10 cellular contexts compared by ENCODE assay signal in the genomic region with DNA sequence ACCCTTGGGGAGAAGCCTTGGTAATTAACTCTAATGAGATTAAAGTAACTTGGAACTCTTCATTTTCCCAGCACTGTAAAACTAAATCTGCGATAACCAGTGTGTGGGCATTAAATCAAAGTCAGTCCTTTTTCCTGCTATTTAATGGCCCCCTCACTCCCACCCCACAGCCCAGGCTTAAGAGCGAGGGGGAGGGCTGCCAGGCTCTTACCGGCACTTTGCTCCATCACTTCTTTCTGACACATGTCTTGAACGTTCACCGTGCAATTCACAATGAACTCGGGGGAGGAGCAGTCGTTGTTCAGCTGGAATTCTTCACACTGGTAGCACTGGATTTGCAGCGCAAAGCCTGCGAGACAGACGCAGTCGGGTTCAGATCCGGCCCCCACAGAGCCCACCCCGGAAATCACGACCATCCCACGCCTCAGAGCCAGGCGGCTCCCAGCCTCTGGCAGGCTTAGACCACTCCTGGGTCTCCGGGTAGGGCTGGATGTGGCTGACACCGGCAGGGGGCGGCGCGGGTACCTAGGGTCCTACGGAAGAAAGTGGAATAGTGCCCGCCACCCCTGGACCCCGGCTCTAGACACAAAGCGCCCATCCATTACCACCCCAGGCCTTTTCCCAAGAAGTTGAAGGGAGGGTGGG. TPM values are rescaled to one million over a fixed set of nuclear protein-coding genes. Genes with fewer than 3 reads are reported as not detected.
DNase-seq lines count a peak whose midpoint lies in the region; ATAC-seq, FAIRE-seq and TF ChIP-seq lines count a peak whose summit lies in the region.
"Had no signal": no experiment of that assay in that cellular context is flagged by ENCODE, and none has a peak within 500 bp of the region (broad histone marks: within the 10 kb centered on the region; RNA-seq: fewer than 3 reads in every experiment).

No MANE protein-coding gene starts in this region.

- H3K4me3 ChIP-seq in A549 = peak overlapping the region; percentile 60
- H3K4me3 ChIP-seq in MM.1S (ENCODE audit: low read length) = no peak overlapping the region

- TF ChIP-seq EP300 in A549 (IDR thresholded peaks at IDR 0.05) = no peak

- H3K9ac ChIP-seq in MM.1S (ENCODE audit: low read length) = no peak overlapping the region

- no peak overlapping the region for H2AFZ ChIP-seq in MM.1S (ENCODE audit: low read length)

- DNase-seq in A549 (ENCODE audit: low read depth in 1 of 2, low spot score in 1 of 2) = peak; percentile 16 to 21
- peak; percentile 39 for DNase-seq in HEK293T (ENCODE audit: extremely low spot score)
- peak; percentile 67 for DNase-seq in WTC11 (ENCODE audit: low spot score)
- peak; percentile 69 for DNase-seq in iPS-NIHi7 (ENCODE audit: extremely low spot score)
- no peak for DNase-seq in activated naive CD4-positive, alpha-beta T cell treated with Interleukin-2 at 50 U/mL for 16 hours
- DNase-seq in GM12891 (ENCODE audit: insufficient read length, low spot score) = no peak
- DNase-seq in MM.1S = no peak
- no peak for DNase-seq in immature natural killer cell
- DNase-seq: CD4-positive, CD25-positive, alpha-beta regulatory T cell had no signal

- H3K27me3 ChIP-seq in MM.1S (replicated peaks; ENCODE audit: insufficient read depth, low read length) = no peaks in the 10 kb centered on the region

- H3K4me3 Mint-ChIP-seq in WTC11 (peak overlapping the region; percentile 82), immature natural killer cell (no peak overlapping the region)
- H3K4me3 Mint-ChIP-seq: CD4-positive, CD25-positive, alpha-beta regulatory T cell had no signal

- H3K9me2 ChIP-seq in MM.1S (replicated peaks; ENCODE audit: insufficient read depth, low read length) = no peaks in the 10 kb centered on the region

- H4K20me1 ChIP-seq in MM.1S (ENCODE audit: insufficient read depth, low read length) = no peaks in the 10 kb centered on the region

- peak in 1 of 2 experiments; percentile 46; a peak in 3 of 6 replicates for ATAC-seq in A549
- ATAC-seq in WTC11 = peak; percentile 35

- no peaks in the 10 kb centered on the region for H3F3A ChIP-seq in MM.1S (ENCODE audit: insufficient read depth, low read length)

- H3K4me1 ChIP-seq in A549 (peaks cover 13% of the 10 kb centered on the region), MM.1S (ENCODE audit: low read length) (no peaks in the 10 kb centered on the region)

- no peak for FAIRE-seq in A549 (lab: Jason Lieb, UNC)
- no peak for FAIRE-seq in GM12891 (lab: Jason Lieb, UNC)

- no peak for TF ChIP-seq POLR2A in A549 (IDR thresholded peaks at IDR 0.05; ENCODE audit: low read length)
- TF ChIP-seq POLR2A in GM12891 (IDR thresholded peaks at IDR 0.05; ENCODE audit: low read depth, low read length) = no peak

- CTCF ChIA-PET in A549 (lab: Yijun Ruan, JAX) (interaction anchor here (0.8 to 2.4 kb wide), 8 partner anchors 8 to 1176 kb away, joined by 3 to 8 read pairs (median 5); no protein-coding TSS in a partner anchor), HEK293T (lab: Yijun Ruan, JAX) (interaction anchor here (0.5 to 1.2 kb wide), 4 partner anchors 9 to 1132 kb away, joined by 3 read pairs; no protein-coding TSS in a partner anchor), WTC11 (lab: Charles Lee) (interaction anchor here (0.6 to 3.1 kb wide), 13 partner anchors 9 to 503 kb away, joined by 3 to 22 read pairs (median 4); no protein-coding TSS in a partner anchor)

- H3K36me3 Mint-ChIP-seq in WTC11 (no peaks in the 10 kb centered on the region), immature natural killer cell (peaks cover 0 to 4% (median 0%) of the 10 kb centered on the region in 3 donors)
- H3K36me3 Mint-ChIP-seq: CD4-positive, CD25-positive, alpha-beta regulatory T cell had no signal

- peak; percentile 20; the same call in 2 of the 3 replicates for TF ChIP-seq CTCF in A549 (IDR thresholded peaks at IDR 0.05)
- peak; percentile 21; the same call in 1 of the 2 replicates for TF ChIP-seq CTCF in WTC11 (IDR thresholded peaks at IDR 0.05)
- no peak for TF ChIP-seq CTCF in MM.1S (IDR thresholded peaks at IDR 0.05; ENCODE audit: low read length)

- H3K27ac ChIP-seq in A549 (peak overlapping the region in 1 of 2 experiments; percentile 86; a peak in 2 of 6 replicates), MM.1S (ENCODE audit: low read length) (no peak overlapping the region)
- H3K27ac ChIP-seq: thoracic aorta had no signal

- WGBS in A549 (ENCODE audit: missing lambda C conversion rate) = 42% methylated on average over 12 of the region's 25 CpGs

- no peaks in the 10 kb centered on the region for H3K9me3 ChIP-seq in A549
- no peaks in the 10 kb centered on the region for H3K9me3 ChIP-seq in MM.1S (replicated peaks; ENCODE audit: insufficient read depth, low read length)
- H3K9me3 ChIP-seq: thoracic aorta had no signal

- H3K4me2 ChIP-seq in A549 (peak overlapping the region; percentile 99), MM.1S (ENCODE audit: low read depth, low read length) (no peak overlapping the region)

- H3K36me3 ChIP-seq in MM.1S (replicated peaks; ENCODE audit: insufficient read depth, low read length) = no peaks in the 10 kb centered on the region
- H3K36me3 ChIP-seq: thoracic aorta had no signal

- no peaks in the 10 kb centered on the region for H3K79me2 ChIP-seq in MM.1S (ENCODE audit: low read length)

- H3K4me1 Mint-ChIP-seq in WTC11 (peaks cover 24% of the 10 kb centered on the region), immature natural killer cell (no peaks in the 10 kb centered on the region)

- H3K27me3 Mint-ChIP-seq in WTC11 (ENCODE audit: low read depth) (peaks cover 75% of the 10 kb centered on the region), immature natural killer cell (ENCODE audit: low read depth in 3 of 3) (peaks cover 9 to 12% (median 10%) of the 10 kb centered on the region in 3 donors)

- H3K27ac Mint-ChIP-seq in WTC11 (no peak overlapping the region), immature natural killer cell (no peak overlapping the region)
- H3K27ac Mint-ChIP-seq: CD4-positive, CD25-positive, alpha-beta regulatory T cell had no signal

- POLR2A ChIA-PET in A549 (lab: Yijun Ruan, JAX) = no interaction called here
- POLR2A ChIA-PET in HEK293T (lab: Yijun Ruan, JAX) = no interaction called here
- POLR2A ChIA-PET in WTC11 (lab: Charles Lee) = no interaction called here

- peak; percentile 6 to 33; a peak in 1 of 5 replicates for TF ChIP-seq RAD21 in A549 (conservative IDR thresholded peaks at IDR 0.05 in 1 of 2, IDR thresholded peaks at IDR 0.05 in 1 of 2)

- no peaks in the 10 kb centered on the region for H3K9me3 Mint-ChIP-seq in WTC11
- H3K9me3 Mint-ChIP-seq in immature natural killer cell = peaks cover 0 to 33% (median 6%) of the 10 kb centered on the region in 6 donors

TF ChIP-seq in A549, 52 proteins besides CTCF, POLR2A, EP300 and RAD21:
- TF ChIP-seq GATA3 (IDR thresholded peaks at IDR 0.05; ENCODE audit: borderline replicate concordance) (no peak), SMC3 (IDR thresholded peaks at IDR 0.05) (peak; percentile 35; the same call in 2 of the 3 replicates)

TF ChIP-seq in HEK293T, 16 proteins besides CTCF, POLR2A, EP300 and RAD21 (continues in another document):
- TF ChIP-seq LEF1 (IDR thresholded peaks at IDR 0.05; ENCODE audit: borderline replicate concordance) (no peak), FOXA1 (IDR thresholded peaks at IDR 0.05) (no peak), SUZ12 (IDR thresholded peaks at IDR 0.05) (no peak), HDGF (IDR thresholded peaks at IDR 0.05; ENCODE audit: borderline replicate concordance) (no peak), FOXM1 (IDR thresholded peaks at IDR 0.05; ENCODE audit: borderline replicate concordance) (no peak), L3MBTL2 (conservative IDR thresholded peaks at IDR 0.05) (no peak), CTBP1 (IDR thresholded peaks at IDR 0.05; ENCODE audit: borderline replicate concordance) (no peak), TARDBP (IDR thresholded peaks at IDR 0.05) (no peak), ELF4 (IDR thresholded peaks at IDR 0.05) (no peak), NFRKB (IDR thresholded peaks at IDR 0.05) (no peak), ZNF384 (IDR thresholded peaks at IDR 0.05) (no peak), SP1 (IDR thresholded peaks at IDR 0.05) (no peak)

TF ChIP-seq in WTC11, 78 proteins besides CTCF, POLR2A, EP300 and RAD21:
- TF ChIP-seq RELA (CRISPR knock-in tag; IDR thresholded peaks at IDR 0.05; ENCODE audit: borderline replicate concordance) = no peak
- no peak for TF ChIP-seq NR2C2 (CRISPR knock-in tag; IDR thresholded peaks at IDR 0.05)
- TF ChIP-seq ETV6 (CRISPR knock-in tag; IDR thresholded peaks at IDR 0.05) = no peak

TF ChIP-seq in GM12891, 5 proteins besides CTCF, POLR2A, EP300 and RAD21:
- TF ChIP-seq POU2F2 (IDR thresholded peaks at IDR 0.05; ENCODE audit: low read depth, low read length) (no peak), PAX5 (IDR thresholded peaks at IDR 0.05; ENCODE audit: insufficient read depth, low read length, severe bottlenecking) (no peak)

RNA-seq across cellular contexts. Expression of gene LYPD1, which starts 1.7 kb away (rescaled TPM):
- polyA plus RNA-seq in A549 (2011; rRNA removed) = 3.6 TPM in 2 replicates
- polyA plus RNA-seq in A549 (2012; cell fraction: cytosol; rRNA removed) = 6.6 and 8.2 TPM in 2 replicates
- 5.6 and 5.8 TPM in 2 replicates for polyA plus RNA-seq in A549 (2012; cell fraction: nucleus; rRNA removed)
- polyA plus RNA-seq in A549 (2017; fragmentation: RNase III; extraction: RNeasy Plus Mini Kit Qiagen cat#74134 plus additional on column Dnase treatment) = 12.0 to 13.7 TPM (median 13.7 TPM) in 3 replicates
- 3.5 and 5.6 TPM in 2 replicates for polyA minus RNA-seq in A549 (2011; rRNA and poly(A)+ RNA removed)
- total RNA-seq in WTC11 (2021) = 2.8 to 4.7 TPM (median 4.1 TPM) in 3 replicates
- polyA plus RNA-seq in GM12891 (2012; ENCODE audit: low read depth, missing spikeins) = not detected
- polyA plus RNA-seq in immature natural killer cell = not detected
- total RNA-seq: CD4-positive, CD25-positive, alpha-beta regulatory T cell had no signal
- polyA plus RNA-seq: CD4-positive, CD25-positive, alpha-beta regulatory T cell had no signal

Comparison
In these comparisons a context has a peak if more than half of its experiments do, and no peak if none do; other contexts are left out.
1. DNase-seq: peak in A549 (2 of 2), HEK293T (single experiment), WTC11 (single experiment) and iPS-NIHi7 (single experiment); none in activated naive CD4-positive, alpha-beta T cell treated with Interleukin-2 at 50 U/mL for 16 hours (single experiment), GM12891 (single experiment), MM.1S (single experiment) and immature natural killer cell (0 of 3).
2. RNA of gene LYPD1, which starts 1.7 kb away (polyA plus RNA-seq): 3.6 to 13.7 TPM in A549; not detected in immature natural killer cell; every median in the first group is over 4 times any median in the second.
3. Of the 8 proteins assayed by ChIP-seq in both WTC11 and A549: peak only in WTC11: none; only in A549: none; in both: CTCF; in neither: 7.